Comparison of ENCODE assay signal across 2 cellular contexts in the genomic region with DNA sequence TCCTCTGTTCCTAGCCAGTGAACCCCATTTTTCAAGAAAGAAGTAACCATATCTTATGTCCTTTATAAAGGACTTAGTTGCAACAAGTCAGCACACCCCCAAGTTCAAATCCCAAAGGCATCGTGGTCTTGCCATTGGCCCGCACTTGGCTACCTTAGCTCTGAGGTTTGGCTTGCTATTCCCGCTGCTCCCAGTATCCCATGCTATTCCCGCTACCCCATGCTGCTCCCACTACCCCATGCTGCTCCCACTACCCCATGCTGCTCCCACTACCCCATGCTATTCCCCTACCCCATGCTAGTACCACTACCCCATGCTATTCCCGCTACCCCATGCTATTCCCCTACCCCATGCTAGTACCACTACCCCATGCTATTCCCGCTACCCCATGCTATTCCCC. TPM values are rescaled to one million over a fixed set of nuclear protein-coding genes. Genes with fewer than 3 reads are reported as not detected.
"Had no signal": no experiment of that assay in that cellular context is flagged by ENCODE, and none has a peak within 500 bp of the region (broad histone marks: within the 10 kb centered on the region; RNA-seq: fewer than 3 reads in every experiment).

No MANE protein-coding gene starts in this region.

RNA-seq across cellular contexts. Expression of a gene that starts 20.7 kb away (rescaled TPM):
- total RNA-seq: HT1080 had no signal

RNA-seq across cellular contexts. Expression of a gene that starts 42.8 kb away (rescaled TPM):
- total RNA-seq: HFFc6 had no signal
